Comparison of ENCODE assay signal across 1 cellular context in the genomic region with DNA sequence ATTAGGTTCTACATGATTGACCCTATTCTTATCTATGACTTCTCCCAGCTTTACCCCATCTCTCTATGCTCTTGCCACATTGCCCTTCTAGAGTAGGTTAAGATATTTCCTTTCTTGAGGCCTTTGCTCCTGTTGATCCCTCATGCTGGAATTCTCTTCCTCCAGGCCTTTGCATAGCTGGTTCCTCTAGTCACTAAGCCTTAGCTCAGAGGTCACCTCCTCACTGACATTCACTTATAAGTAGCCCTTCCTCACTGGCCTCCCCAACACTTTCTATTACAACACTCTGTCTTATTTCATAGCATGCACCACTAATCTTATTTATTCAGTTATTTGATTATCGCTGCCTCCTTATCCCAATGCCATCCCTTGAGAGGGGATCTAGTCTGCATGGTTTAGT.
TF ChIP-seq lines count a peak whose summit lies in the region.

No MANE protein-coding gene starts in this region.

TF ChIP-seq in IMR-90, 13 proteins besides CTCF, POLR2A, EP300 and RAD21 (continued from another document):
- TF ChIP-seq RCOR1 (IDR thresholded peaks at IDR 0.05; ENCODE audit: insufficient replicate concordance, low read length): no peak
- no peak for TF ChIP-seq MAFK (IDR thresholded peaks at IDR 0.05; ENCODE audit: low read depth, low read length)
- no peak for TF ChIP-seq FOS (IDR thresholded peaks at IDR 0.05; ENCODE audit: low read depth, low read length)
- TF ChIP-seq BHLHE40 (IDR thresholded peaks at IDR 0.05; ENCODE audit: low read depth, low read length): no peak
